31 cellular contexts compared by ENCODE assay signal in genomic region chr4:124696182-124696581, GRCh38. TPM values are rescaled to one million over a fixed set of nuclear protein-coding genes. Genes with fewer than 3 reads are reported as not detected.
A peak's percentile ranks its signal among the peaks of the same experiment; 100 is the strongest.
DNase-seq lines count a peak whose midpoint lies in the region; ATAC-seq and TF ChIP-seq lines count a peak whose summit lies in the region.
"Had no signal": no experiment of that assay in that cellular context is flagged by ENCODE, and none has a peak within 500 bp of the region (broad histone marks: within the 10 kb centered on the region; RNA-seq: fewer than 3 reads in every experiment).

No MANE protein-coding gene starts in this region.

- no peak for ATAC-seq in GM19452 (IDR thresholded peaks at IDR 0.05; ENCODE audit: unreplicated experiment)
- ATAC-seq: A549; CD8-positive, alpha-beta T cell had no signal

- H3K9me3 ChIP-seq in HEK293 (ENCODE audit: control insufficient read depth, insufficient read depth, low read depth, low read length) (no peaks in the 10 kb centered on the region), endodermal cell (ENCODE audit: control insufficient read depth, low read length) (peaks cover 33% of the 10 kb centered on the region)
- H3K9me3 ChIP-seq: BE2C had no signal

- no peak overlapping the region for H3K27ac Mint-ChIP-seq in endodermal cell
- H3K27ac Mint-ChIP-seq: B cell; CD14-positive monocyte; CD4-positive, alpha-beta memory T cell; CD4-positive, alpha-beta T cell; CD4-positive, CD25-positive, alpha-beta regulatory T cell; CD8-positive, alpha-beta memory T cell; CD8-positive, alpha-beta T cell had no signal

- H3K4me1 ChIP-seq in HEK293 (ENCODE audit: control insufficient read depth, insufficient read depth, low read length) = no peaks in the 10 kb centered on the region; the same call in 1 of the 2 replicates
- peaks cover 4% of the 10 kb centered on the region for H3K4me1 ChIP-seq in endodermal cell (ENCODE audit: control insufficient read depth, insufficient read depth, low read length)
- H3K4me1 ChIP-seq: A549; BE2C; BLaER1; BLaER1 treated with 17β-estradiol and CSF1 and Interleukin-3, amounts not matched to agents 10 nM and 100 nM; Caco-2 had no signal

- H3K4me3 Mint-ChIP-seq in endodermal cell = no peak overlapping the region
- H3K4me3 Mint-ChIP-seq: B cell; CD14-positive monocyte; CD4-positive, alpha-beta memory T cell; CD4-positive, alpha-beta T cell; CD4-positive, CD25-positive, alpha-beta regulatory T cell; CD8-positive, alpha-beta memory T cell; CD8-positive, alpha-beta T cell had no signal

- no peaks in the 10 kb centered on the region for H3K27me3 Mint-ChIP-seq in endodermal cell (ENCODE audit: insufficient read depth)
- H3K27me3 Mint-ChIP-seq: B cell; CD4-positive, alpha-beta T cell; CD4-positive, CD25-positive, alpha-beta regulatory T cell had no signal

- CTCF ChIA-PET in HEK293 (lab: Yijun Ruan, JAX) = no interaction called here

- DNase-seq in endodermal cell = no peak
- no peak for DNase-seq in substantia nigra (lab: John Stamatoyannopoulos, UW)
- DNase-seq: 8988T; ACHN; AML-193; BE2C; C1 segment of cervical spinal cord; Caco-2; Calu3; CD4-positive, alpha-beta memory T cell; CD4-positive, alpha-beta T cell; CD4-positive, CD25-positive, alpha-beta regulatory T cell; CD8-positive, alpha-beta memory T cell; CD8-positive, alpha-beta T cell; COR-L47; DMS 273 treated with DMSO at 0.1 percent for 48 hours; DMS153; DMS53; DMS79; DMS79 treated with DMSO at 0.1 percent for 48 hours; DND-41; EL had no signal

- peaks cover 0 to 9% of the 10 kb centered on the region in 2 experiments; a peak in 1 of 3 replicates for H3K36me3 ChIP-seq in HEK293 (ENCODE audit: control insufficient read depth in 2 of 2, insufficient read depth in 1 of 2, low read length in 2 of 2)
- H3K36me3 ChIP-seq in endodermal cell (ENCODE audit: control insufficient read depth, insufficient read depth, low read length) = peaks cover 71% of the 10 kb centered on the region

- peaks cover 11% of the 10 kb centered on the region for H3K4me1 Mint-ChIP-seq in endodermal cell
- H3K4me1 Mint-ChIP-seq: B cell; CD14-positive monocyte; CD4-positive, alpha-beta memory T cell; CD4-positive, CD25-positive, alpha-beta regulatory T cell; CD8-positive, alpha-beta memory T cell had no signal

- no peak overlapping the region for H3K27ac ChIP-seq in HEK293 (ENCODE audit: extremely low read depth, low read depth, low read length)
- H3K27ac ChIP-seq in endodermal cell (ENCODE audit: low read depth, low read length) = no peak overlapping the region
- no peak overlapping the region for H3K27ac ChIP-seq in substantia nigra (ENCODE audit: low read depth, low read length, poor library complexity, severe bottlenecking)
- H3K27ac ChIP-seq: 22Rv1; A549; BLaER1; BLaER1 treated with 17β-estradiol and CSF1 and Interleukin-3, amounts not matched to agents 10 nM and 100 nM; C4-2B had no signal

- TF ChIP-seq CTCF in HEK293 (tag by site-specific recombination; IDR thresholded peaks at IDR 0.05) (no peak), endodermal cell (conservative IDR thresholded peaks at IDR 0.05) (no peak)

- H3K9ac ChIP-seq in endodermal cell (ENCODE audit: extremely low read depth, low read length, poor library complexity, severe bottlenecking) = no peak overlapping the region
- H3K9ac ChIP-seq: BLaER1; BLaER1 treated with 17β-estradiol and CSF1 and Interleukin-3, amounts not matched to agents 10 nM and 100 nM had no signal

- POLR2A ChIA-PET in HEK293 (lab: Yijun Ruan, JAX) = no interaction called here

- H3K4me3 ChIP-seq in HEK293 (ENCODE audit: low read depth, low read length) (no peak overlapping the region), endodermal cell (ENCODE audit: low read length) (peak overlapping the region; percentile 36)
- H3K4me3 ChIP-seq: A549; BLaER1; BLaER1 treated with 17β-estradiol and CSF1 and Interleukin-3, amounts not matched to agents 10 nM and 100 nM had no signal

- H3K36me3 Mint-ChIP-seq in endodermal cell (ENCODE audit: low read depth) = peaks cover 53% of the 10 kb centered on the region
- H3K36me3 Mint-ChIP-seq: CD4-positive, alpha-beta memory T cell; CD8-positive, alpha-beta memory T cell; CD8-positive, alpha-beta T cell had no signal

- H3K27me3 ChIP-seq in endodermal cell (ENCODE audit: control insufficient read depth, insufficient read depth, low read length, poor library complexity, severe bottlenecking) = no peaks in the 10 kb centered on the region
- H3K27me3 ChIP-seq: BE2C; BLaER1; BLaER1 treated with 17β-estradiol and CSF1 and Interleukin-3, amounts not matched to agents 10 nM and 100 nM had no signal

- peaks cover 17% of the 10 kb centered on the region for H3K9me3 Mint-ChIP-seq in endodermal cell
- H3K9me3 Mint-ChIP-seq: CD4-positive, alpha-beta T cell had no signal

TF ChIP-seq in HEK293, 187 proteins besides CTCF, POLR2A, EP300 and RAD21:
- no peak for TF ChIP-seq ZNF701 (tag by site-specific recombination; IDR thresholded peaks at IDR 0.05)
- peak; percentile 71 for TF ChIP-seq SETDB1 (IDR thresholded peaks at IDR 0.05; ENCODE audit: insufficient read length, low read length)
- no peak for TF ChIP-seq ZBTB20 (tag by site-specific recombination; IDR thresholded peaks at IDR 0.05)
- no peak for TF ChIP-seq BCL11B (tag by site-specific recombination; IDR thresholded peaks at IDR 0.05; ENCODE audit: low read depth)
- TF ChIP-seq SCRT1 (tag by site-specific recombination; IDR thresholded peaks at IDR 0.05; ENCODE audit: borderline replicate concordance) = no peak
- no peak for TF ChIP-seq ZNF692 (tag by site-specific recombination; IDR thresholded peaks at IDR 0.05)
- peak; percentile 97 for TF ChIP-seq ZNF133 (tag by site-specific recombination; IDR thresholded peaks at IDR 0.05)

RNA-seq across cellular contexts. Expression of gene ANKRD50, which starts 16.4 kb away (rescaled TPM):
- total RNA-seq in endodermal cell = 10 to 100 TPM; 21.1 to 23.1 TPM
- polyA plus RNA-seq in endodermal cell (2013, experiment 1 of 2) = 28.6 TPM
- polyA plus RNA-seq in endodermal cell (2013, experiment 2 of 2) = 31.0 TPM
